In genomic region chr14:103702497-103703432, GRCh38 we compare ENCODE assay signal across 3 cellular contexts.
TF ChIP-seq lines count a peak whose summit lies in the region.

No MANE protein-coding gene starts in this region.

TF ChIP-seq in SK-N-SH, 30 proteins besides CTCF, POLR2A, EP300 and RAD21:
- TF ChIP-seq MAX (IDR thresholded peaks at IDR 0.05; ENCODE audit: low read depth) (no peak), MXI1 (IDR thresholded peaks at IDR 0.05; ENCODE audit: low read depth, low read length) (no peak), POLR2AphosphoS5 (IDR thresholded peaks at IDR 0.05; ENCODE audit: low read depth, low read length) (no peak), ZBTB33 (IDR thresholded peaks at IDR 0.05; ENCODE audit: borderline replicate concordance, low read depth) (no peak), TCF12 (IDR thresholded peaks at IDR 0.05) (no peak)

TF ChIP-seq in SK-N-SH treated with all-trans-retinoic acid at 6 μM for 48 hours, 23 proteins besides CTCF, POLR2A, EP300 and RAD21:
- TF ChIP-seq SNAI2 (CRISPR knock-in tag; IDR thresholded peaks at IDR 0.05) (no peak), OSR1 (CRISPR knock-in tag; IDR thresholded peaks at IDR 0.05) (no peak), ESRRG (CRISPR knock-in tag; IDR thresholded peaks at IDR 0.05) (no peak), ZNF565 (CRISPR knock-in tag; conservative IDR thresholded peaks at IDR 0.05; ENCODE audit: low read depth) (no peak), TCF4 (CRISPR knock-in tag; IDR thresholded peaks at IDR 0.05; ENCODE audit: borderline replicate concordance) (no peak), ZFP30 (CRISPR knock-in tag; IDR thresholded peaks at IDR 0.05) (no peak), RARB (CRISPR knock-in tag; IDR thresholded peaks at IDR 0.05) (no peak)

TF ChIP-seq in K562, 482 proteins besides CTCF, POLR2A, EP300 and RAD21:
- TF ChIP-seq CSDE1 (IDR thresholded peaks at IDR 0.05) (no peak), POLR2G (IDR thresholded peaks at IDR 0.05; ENCODE audit: low read depth, low read length) (peak; percentile 70), SUPT5H (IDR thresholded peaks at IDR 0.05) (no peak)
